In genomic region chr7:25260862-25261454, GRCh38 we compare ENCODE assay signal across 8 cellular contexts. TPM values are rescaled to one million over a fixed set of nuclear protein-coding genes. Genes with fewer than 3 reads are reported as not detected.
DNase-seq lines count a peak whose midpoint lies in the region; ATAC-seq and TF ChIP-seq lines count a peak whose summit lies in the region.

No MANE protein-coding gene starts in this region.

- peak overlapping the region; percentile 58 for H3K4me3 Mint-ChIP-seq in activated naive CD8-positive, alpha-beta T cell treated with anti-CD3 and anti-CD28 coated beads, Interleukin-2, amount 50 U/mL, for 24 hours
- peak overlapping the region in 1 of 3 experiments; percentile 26 for H3K4me3 Mint-ChIP-seq in nephron

- peaks cover 2% of the 10 kb centered on the region for H3K27me3 Mint-ChIP-seq in activated naive CD8-positive, alpha-beta T cell treated with anti-CD3 and anti-CD28 coated beads, Interleukin-2, amount 50 U/mL, for 24 hours
- H3K27me3 Mint-ChIP-seq in nephron (ENCODE audit: low read depth) = no peaks in the 10 kb centered on the region

- H3K9me3 Mint-ChIP-seq in activated naive CD8-positive, alpha-beta T cell treated with anti-CD3 and anti-CD28 coated beads, Interleukin-2, amount 50 U/mL, for 24 hours = no peaks in the 10 kb centered on the region
- no peaks in the 10 kb centered on the region for H3K9me3 Mint-ChIP-seq in nephron

- no peaks in the 10 kb centered on the region for H3K36me3 Mint-ChIP-seq in activated naive CD8-positive, alpha-beta T cell treated with anti-CD3 and anti-CD28 coated beads, Interleukin-2, amount 50 U/mL, for 24 hours (ENCODE audit: low read depth)
- no peaks in the 10 kb centered on the region for H3K36me3 Mint-ChIP-seq in nephron (ENCODE audit: low read depth)

- H3K27ac Mint-ChIP-seq in activated naive CD8-positive, alpha-beta T cell treated with anti-CD3 and anti-CD28 coated beads, Interleukin-2, amount 50 U/mL, for 24 hours = peak overlapping the region; percentile 43
- peak overlapping the region; percentile 78 to 91 (median 87) for H3K27ac Mint-ChIP-seq in nephron

- ATAC-seq in activated naive CD8-positive, alpha-beta T cell treated with anti-CD3 and anti-CD28 coated beads, Interleukin-2, amount 50 U/mL, for 24 hours = peak; percentile 80
- no peak for ATAC-seq in GM21723 (IDR thresholded peaks at IDR 0.05; ENCODE audit: unreplicated experiment)
- ATAC-seq in HG02840 (IDR thresholded peaks at IDR 0.05; ENCODE audit: low FRiP score, unreplicated experiment) = no peak

- TF ChIP-seq CTCF in GM10248 (IDR thresholded peaks at IDR 0.05; ENCODE audit: control extremely low read depth, extremely low read depth, low read depth, missing control alignments) (no peak), nephron (IDR thresholded peaks at IDR 0.05; ENCODE audit: unreplicated experiment in 3 of 3) (no peak)

- DNase-seq in GM10248 (ENCODE audit: extremely low spot score) (peak; percentile 12), HT1080 (ENCODE audit: low read depth) (peak; percentile 21), SK-N-DZ (ENCODE audit: low spot score) (no peak)
- DNase-seq in activated naive CD8-positive, alpha-beta T cell treated with anti-CD3 and anti-CD28 coated beads, Interleukin-2, amount 50 U/mL, for 24 hours = peak; percentile 4
- DNase-seq in activated effector memory CD4-positive, alpha-beta T cell treated with Interleukin-2 at 50 U/mL for 16 hours = no peak

- POLR2A ChIA-PET in GM10248 (lab: Yijun Ruan, JAX) = no interaction called here

- CTCF ChIA-PET in GM10248 (lab: Yijun Ruan, JAX) = interaction anchor here (1.3 to 4.5 kb wide), 5 partner anchors 10 to 588 kb away, joined by 3 to 66 read pairs (median 7); no protein-coding TSS in a partner anchor

- H3K4me1 Mint-ChIP-seq in activated naive CD8-positive, alpha-beta T cell treated with anti-CD3 and anti-CD28 coated beads, Interleukin-2, amount 50 U/mL, for 24 hours = peaks cover 30% of the 10 kb centered on the region
- peaks cover 33% of the 10 kb centered on the region for H3K4me1 Mint-ChIP-seq in nephron

RNA-seq across cellular contexts. Expression of gene NPVF, which starts 32.7 kb away (rescaled TPM):
- total RNA-seq in HT1080 (2014; rRNA removed; shearing (Covaris generic)) = not detected in 2 replicates
- polyA plus RNA-seq in HT1080 (2015; cell fraction: cytosol; rRNA removed) = not detected in 2 replicates
- polyA plus RNA-seq in HT1080 (2015; cell fraction: nucleus; rRNA removed) = not detected in 2 replicates
- polyA plus RNA-seq in SK-N-DZ (2014; cell fraction: cytosol; rRNA removed) = not detected in 2 replicates
- polyA plus RNA-seq in SK-N-DZ (2014; cell fraction: nucleus; rRNA removed) = not detected in 2 replicates

Comparison
In these comparisons a context has a peak if more than half of its experiments do, and no peak if none do; other contexts are left out.
1. DNase-seq: peak in GM10248 (single experiment), HT1080 (single experiment) and activated naive CD8-positive, alpha-beta T cell treated with anti-CD3 and anti-CD28 coated beads, Interleukin-2, amount 50 U/mL, for 24 hours (single experiment); none in SK-N-DZ (single experiment) and activated effector memory CD4-positive, alpha-beta T cell treated with Interleukin-2 at 50 U/mL for 16 hours (single experiment).